1 cellular context compared by ENCODE assay signal in the genomic region with DNA sequence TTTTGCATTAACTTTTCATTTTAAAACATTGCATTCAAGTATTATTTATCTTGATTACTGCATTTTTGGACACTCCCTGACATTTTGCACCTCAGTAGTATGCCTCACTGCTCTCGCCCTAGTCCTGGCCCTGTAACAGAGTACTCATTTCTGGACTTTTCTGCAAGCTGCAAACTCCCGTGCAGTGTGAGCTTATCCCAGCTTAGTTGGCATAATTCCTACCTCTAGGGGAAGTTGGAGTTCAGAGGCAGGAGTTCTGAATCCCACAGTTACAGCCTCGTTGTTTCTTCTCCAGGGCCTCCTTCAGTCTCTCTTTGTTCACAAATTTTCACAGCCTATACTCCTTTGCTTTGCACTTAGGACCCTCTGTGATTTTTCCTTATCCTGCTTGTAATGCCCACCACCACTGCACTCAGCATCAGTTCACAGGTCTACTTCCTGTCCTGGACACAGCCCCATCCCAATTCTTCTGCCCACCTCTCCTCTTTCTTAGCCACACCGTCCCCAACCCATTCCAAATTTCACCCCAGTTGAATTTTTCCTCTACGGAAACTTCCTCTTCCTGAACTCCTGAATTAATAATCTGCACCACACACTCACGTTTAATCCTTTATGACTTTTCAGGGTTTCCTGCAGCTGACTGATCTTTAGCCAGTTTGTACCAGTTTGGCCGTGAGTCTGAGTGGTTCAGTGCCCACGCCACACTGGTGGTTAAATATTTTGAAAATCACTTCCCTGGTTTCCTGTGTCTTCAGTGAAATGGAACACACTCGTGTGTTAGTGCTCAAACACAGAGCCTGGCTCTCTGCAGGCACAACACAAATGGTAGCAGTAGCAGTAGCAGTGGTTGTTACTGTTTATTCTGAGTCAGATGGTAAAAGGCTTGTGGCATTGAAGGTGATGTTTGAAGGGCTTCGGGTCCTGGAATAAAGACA.
TF ChIP-seq lines count a peak whose summit lies in the region.

No MANE protein-coding gene starts in this region.

TF ChIP-seq in HepG2, 621 proteins besides CTCF, POLR2A, EP300 and RAD21 (continued from another document):
- TF ChIP-seq, protein P1, sequence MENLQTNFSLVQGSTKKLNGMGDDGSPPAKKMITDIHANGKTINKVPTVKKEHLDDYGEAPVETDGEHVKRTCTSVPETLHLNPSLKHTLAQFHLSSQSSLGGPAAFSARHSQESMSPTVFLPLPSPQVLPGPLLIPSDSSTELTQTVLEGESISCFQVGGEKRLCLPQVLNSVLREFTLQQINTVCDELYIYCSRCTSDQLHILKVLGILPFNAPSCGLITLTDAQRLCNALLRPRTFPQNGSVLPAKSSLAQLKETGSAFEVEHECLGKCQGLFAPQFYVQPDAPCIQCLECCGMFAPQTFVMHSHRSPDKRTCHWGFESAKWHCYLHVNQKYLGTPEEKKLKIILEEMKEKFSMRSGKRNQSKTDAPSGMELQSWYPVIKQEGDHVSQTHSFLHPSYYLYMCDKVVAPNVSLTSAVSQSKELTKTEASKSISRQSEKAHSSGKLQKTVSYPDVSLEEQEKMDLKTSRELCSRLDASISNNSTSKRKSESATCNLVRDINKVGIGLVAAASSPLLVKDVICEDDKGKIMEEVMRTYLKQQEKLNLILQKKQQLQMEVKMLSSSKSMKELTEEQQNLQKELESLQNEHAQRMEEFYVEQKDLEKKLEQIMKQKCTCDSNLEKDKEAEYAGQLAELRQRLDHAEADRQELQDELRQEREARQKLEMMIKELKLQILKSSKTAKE (CRISPR knock-in tag; IDR thresholded peaks at IDR 0.05; ENCODE audit: borderline replicate concordance) = no peak
- no peak for TF ChIP-seq ZNF30 (CRISPR knock-in tag; IDR thresholded peaks at IDR 0.05)
- no peak for TF ChIP-seq KAT2B (IDR thresholded peaks at IDR 0.05; ENCODE audit: borderline replicate concordance, low read depth, low read length)
- TF ChIP-seq ZNF367 (CRISPR knock-in tag; IDR thresholded peaks at IDR 0.05; ENCODE audit: borderline replicate concordance) = no peak
- TF ChIP-seq, protein P2, sequence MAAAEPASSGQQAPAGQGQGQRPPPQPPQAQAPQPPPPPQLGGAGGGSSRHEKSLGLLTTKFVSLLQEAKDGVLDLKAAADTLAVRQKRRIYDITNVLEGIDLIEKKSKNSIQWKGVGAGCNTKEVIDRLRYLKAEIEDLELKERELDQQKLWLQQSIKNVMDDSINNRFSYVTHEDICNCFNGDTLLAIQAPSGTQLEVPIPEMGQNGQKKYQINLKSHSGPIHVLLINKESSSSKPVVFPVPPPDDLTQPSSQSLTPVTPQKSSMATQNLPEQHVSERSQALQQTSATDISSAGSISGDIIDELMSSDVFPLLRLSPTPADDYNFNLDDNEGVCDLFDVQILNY (CRISPR knock-in tag; conservative IDR thresholded peaks at IDR 0.05) = no peak
- TF ChIP-seq, protein P3, sequence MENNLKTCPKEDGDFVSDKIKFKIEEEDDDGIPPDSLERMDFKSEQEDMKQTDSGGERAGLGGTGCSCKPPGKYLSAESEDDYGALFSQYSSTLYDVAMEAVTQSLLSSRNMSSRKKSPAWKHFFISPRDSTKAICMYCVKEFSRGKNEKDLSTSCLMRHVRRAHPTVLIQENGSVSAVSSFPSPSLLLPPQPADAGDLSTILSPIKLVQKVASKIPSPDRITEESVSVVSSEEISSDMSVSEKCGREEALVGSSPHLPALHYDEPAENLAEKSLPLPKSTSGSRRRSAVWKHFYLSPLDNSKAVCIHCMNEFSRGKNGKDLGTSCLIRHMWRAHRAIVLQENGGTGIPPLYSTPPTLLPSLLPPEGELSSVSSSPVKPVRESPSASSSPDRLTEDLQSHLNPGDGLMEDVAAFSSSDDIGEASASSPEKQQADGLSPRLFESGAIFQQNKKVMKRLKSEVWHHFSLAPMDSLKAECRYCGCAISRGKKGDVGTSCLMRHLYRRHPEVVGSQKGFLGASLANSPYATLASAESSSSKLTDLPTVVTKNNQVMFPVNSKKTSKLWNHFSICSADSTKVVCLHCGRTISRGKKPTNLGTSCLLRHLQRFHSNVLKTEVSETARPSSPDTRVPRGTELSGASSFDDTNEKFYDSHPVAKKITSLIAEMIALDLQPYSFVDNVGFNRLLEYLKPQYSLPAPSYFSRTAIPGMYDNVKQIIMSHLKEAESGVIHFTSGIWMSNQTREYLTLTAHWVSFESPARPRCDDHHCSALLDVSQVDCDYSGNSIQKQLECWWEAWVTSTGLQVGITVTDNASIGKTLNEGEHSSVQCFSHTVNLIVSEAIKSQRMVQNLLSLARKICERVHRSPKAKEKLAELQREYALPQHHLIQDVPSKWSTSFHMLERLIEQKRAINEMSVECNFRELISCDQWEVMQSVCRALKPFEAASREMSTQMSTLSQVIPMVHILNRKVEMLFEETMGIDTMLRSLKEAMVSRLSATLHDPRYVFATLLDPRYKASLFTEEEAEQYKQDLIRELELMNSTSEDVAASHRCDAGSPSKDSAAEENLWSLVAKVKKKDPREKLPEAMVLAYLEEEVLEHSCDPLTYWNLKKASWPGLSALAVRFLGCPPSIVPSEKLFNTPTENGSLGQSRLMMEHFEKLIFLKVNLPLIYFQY (CRISPR knock-in tag; IDR thresholded peaks at IDR 0.05; ENCODE audit: borderline replicate concordance) = no peak
- TF ChIP-seq ASH2L (IDR thresholded peaks at IDR 0.05; ENCODE audit: insufficient read length, low read depth, low read length) = no peak
- TF ChIP-seq, protein P4, sequence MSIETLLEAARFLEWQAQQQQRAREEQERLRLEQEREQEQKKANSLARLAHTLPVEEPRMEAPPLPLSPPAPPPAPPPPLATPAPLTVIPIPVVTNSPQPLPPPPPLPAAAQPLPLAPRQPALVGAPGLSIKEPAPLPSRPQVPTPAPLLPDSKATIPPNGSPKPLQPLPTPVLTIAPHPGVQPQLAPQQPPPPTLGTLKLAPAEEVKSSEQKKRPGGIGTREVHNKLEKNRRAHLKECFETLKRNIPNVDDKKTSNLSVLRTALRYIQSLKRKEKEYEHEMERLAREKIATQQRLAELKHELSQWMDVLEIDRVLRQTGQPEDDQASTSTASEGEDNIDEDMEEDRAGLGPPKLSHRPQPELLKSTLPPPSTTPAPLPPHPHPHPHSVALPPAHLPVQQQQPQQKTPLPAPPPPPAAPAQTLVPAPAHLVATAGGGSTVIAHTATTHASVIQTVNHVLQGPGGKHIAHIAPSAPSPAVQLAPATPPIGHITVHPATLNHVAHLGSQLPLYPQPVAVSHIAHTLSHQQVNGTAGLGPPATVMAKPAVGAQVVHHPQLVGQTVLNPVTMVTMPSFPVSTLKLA (IDR thresholded peaks at IDR 0.05) = no peak
- no peak for TF ChIP-seq TOE1 (CRISPR knock-in tag; IDR thresholded peaks at IDR 0.05)
- no peak for TF ChIP-seq SMAD3 (CRISPR knock-in tag; IDR thresholded peaks at IDR 0.05)
